8 cellular contexts compared by ENCODE assay signal in genomic region chr4:26459054-26459755, GRCh38. TPM values are rescaled to one million over a fixed set of nuclear protein-coding genes. Genes with fewer than 3 reads are reported as not detected.
DNase-seq lines count a peak whose midpoint lies in the region; ATAC-seq and TF ChIP-seq lines count a peak whose summit lies in the region.

No MANE protein-coding gene starts in this region.

- H3K4me3 ChIP-seq in ovary = no peak overlapping the region

- H3K4me1 Mint-ChIP-seq in stimulated activated naive B cell treated with anti-CD40 and anti-IgM and Interleukin-4, amounts not matched to agents 10 μg/mL and 1 μg/mL and 100 μg/mL, for 72 hours = peaks cover 5 to 8% of the 10 kb centered on the region in 2 donors

- H3K36me3 Mint-ChIP-seq in stimulated activated naive B cell treated with anti-CD40 and anti-IgM and Interleukin-4, amounts not matched to agents 10 μg/mL and 1 μg/mL and 100 μg/mL, for 72 hours = peaks cover 0 to 3% of the 10 kb centered on the region in 2 donors

- intact Hi-C loops in ovary (cut with DNase I) = no loop called here

- no peak overlapping the region for H3K27ac ChIP-seq in ovary

- peak; percentile 64 for ATAC-seq in HG02623 (IDR thresholded peaks at IDR 0.05; ENCODE audit: unreplicated experiment)
- peak; percentile 67 to 70 for ATAC-seq in stimulated activated naive B cell treated with anti-CD40 and anti-IgM and Interleukin-4, amounts not matched to agents 10 μg/mL and 1 μg/mL and 100 μg/mL, for 72 hours (replicated peaks)

- peak in 1 of 3 donors; percentile 40 for TF ChIP-seq CTCF in ovary (IDR thresholded peaks at IDR 0.05)

- no peaks in the 10 kb centered on the region for H3K9me3 ChIP-seq in ovary

- DNase-seq in stimulated activated naive CD4-positive, alpha-beta T cell (lab: John Stamatoyannopoulos, UW) = peak in 4 of 6 experiments; percentile 3 to 56 (median 40)
- DNase-seq in stimulated activated naive CD4-positive, alpha-beta T cell treated with Interleukin-2 at 50 U/mL for 16 hours (lab: John Stamatoyannopoulos, UW) = no peak
- peak; percentile 29 for DNase-seq in NCI-H2227 (lab: John Stamatoyannopoulos, UW; ENCODE audit: unreplicated experiment)
- peak; percentile 54 for DNase-seq in amniotic stem cell (lab: John Stamatoyannopoulos, UW)
- peak; percentile 40 for DNase-seq in iPS DF 19.7 (ENCODE audit: low read depth, low spot score)
- no peak for DNase-seq in stimulated activated naive B cell treated with anti-CD40 and anti-IgM and Interleukin-4, amounts not matched to agents 10 μg/mL and 1 μg/mL and 100 μg/mL, for 72 hours
- DNase-seq in ovary = no peak

- no peaks in the 10 kb centered on the region for H3K4me1 ChIP-seq in ovary (ENCODE audit: insufficient read depth)

- no peaks in the 10 kb centered on the region for H3K27me3 ChIP-seq in ovary

- no peak for TF ChIP-seq POLR2A in ovary (IDR thresholded peaks at IDR 0.05)

- whole genome bisulfite sequencing in ovary, 3 donors = 36 to 41% (median 38%) methylated on average over 19 of the region's 19 CpGs

- peaks cover 0 to 2% of the 10 kb centered on the region in 2 donors for H3K9me3 Mint-ChIP-seq in stimulated activated naive B cell treated with anti-CD40 and anti-IgM and Interleukin-4, amounts not matched to agents 10 μg/mL and 1 μg/mL and 100 μg/mL, for 72 hours

- H3K27me3 Mint-ChIP-seq in stimulated activated naive B cell treated with anti-CD40 and anti-IgM and Interleukin-4, amounts not matched to agents 10 μg/mL and 1 μg/mL and 100 μg/mL, for 72 hours = peaks cover 0 to 4% of the 10 kb centered on the region in 2 donors

- TF ChIP-seq EP300 in ovary (IDR thresholded peaks at IDR 0.05) = no peak

- no peaks in the 10 kb centered on the region for H3K36me3 ChIP-seq in ovary

- peak overlapping the region; percentile 32 to 45 for H3K4me3 Mint-ChIP-seq in stimulated activated naive B cell treated with anti-CD40 and anti-IgM and Interleukin-4, amounts not matched to agents 10 μg/mL and 1 μg/mL and 100 μg/mL, for 72 hours

- H3K27ac Mint-ChIP-seq in stimulated activated naive B cell treated with anti-CD40 and anti-IgM and Interleukin-4, amounts not matched to agents 10 μg/mL and 1 μg/mL and 100 μg/mL, for 72 hours = peak overlapping the region; percentile 25

RNA-seq across cellular contexts. Expression of gene CCKAR, which starts 31.1 kb away (rescaled TPM):
- under 1 TPM in 2 of 7 donors, not detected in 5; 0.13 to 0.24 TPM for total RNA-seq in ovary
- polyA plus RNA-seq in ovary = not detected

Comparison
In these comparisons a context has a peak if more than half of its experiments do, and no peak if none do; other contexts are left out.
1. DNase-seq: peak in stimulated activated naive CD4-positive, alpha-beta T cell (4 of 6), NCI-H2227 (single experiment), amniotic stem cell (single experiment) and iPS DF 19.7 (single experiment); none in stimulated activated naive CD4-positive, alpha-beta T cell treated with Interleukin-2 at 50 U/mL for 16 hours (single experiment), stimulated activated naive B cell treated with anti-CD40 and anti-IgM and Interleukin-4, amounts not matched to agents 10 μg/mL and 1 μg/mL and 100 μg/mL, for 72 hours (single experiment) and ovary (0 of 5).